ENCODE assay signal across 10 cellular contexts in genomic region chr7:73831656-73832579, GRCh38. TPM values are rescaled to one million over a fixed set of nuclear protein-coding genes. Genes with fewer than 3 reads are reported as not detected.
DNase-seq lines count a peak whose midpoint lies in the region; ATAC-seq and TF ChIP-seq lines count a peak whose summit lies in the region.
"Had no signal": no experiment of that assay in that cellular context is flagged by ENCODE, and none has a peak within 500 bp of the region (broad histone marks: within the 10 kb centered on the region; RNA-seq: fewer than 3 reads in every experiment).

No MANE protein-coding gene starts in this region.

- H2AFZ ChIP-seq in parathyroid adenoma: peak overlapping the region; percentile 76

- H3K27ac ChIP-seq in parathyroid adenoma: peak overlapping the region; percentile 99

- H3K4me2 ChIP-seq in parathyroid adenoma (ENCODE audit: low read length): peak overlapping the region; percentile 91

- peaks cover 53% of the 10 kb centered on the region for H3K4me1 ChIP-seq in ES-I3 (ENCODE audit: insufficient read depth, low read length)
- H3K4me1 ChIP-seq in parathyroid adenoma: peaks cover 44% of the 10 kb centered on the region

- ATAC-seq in esophagus mucosa: peak; percentile 80
- no peak for ATAC-seq in HG03432 (IDR thresholded peaks at IDR 0.05; ENCODE audit: unreplicated experiment)
- no peak for ATAC-seq in HG02642 (IDR thresholded peaks at IDR 0.05; ENCODE audit: poor library complexity, unreplicated experiment)

- DNase-seq in NCI-H345 (lab: John Stamatoyannopoulos, UW): peak; percentile 89
- no peak for DNase-seq in activated CD4-positive, CD25-positive, alpha-beta regulatory T cell treated with anti-CD3 and anti-CD28 coated beads, Interleukin-2, amount 50 U/mL, for 72 hours
- DNase-seq in pons (ENCODE audit: low spot score): no peak

- no peaks in the 10 kb centered on the region for H3K27me3 ChIP-seq in parathyroid adenoma (ENCODE audit: control insufficient read depth, insufficient read depth, low read length)

- H3K4me3 ChIP-seq in parathyroid adenoma (ENCODE audit: low read depth, low read length): peak overlapping the region; percentile 89

- H3K36me3 ChIP-seq in ES-I3 (ENCODE audit: insufficient read depth, low read length): no peaks in the 10 kb centered on the region
- no peaks in the 10 kb centered on the region for H3K36me3 ChIP-seq in parathyroid adenoma (ENCODE audit: control insufficient read depth, insufficient read depth, low read length)

- no peak for TF ChIP-seq CTCF in parathyroid adenoma (IDR thresholded peaks at IDR 0.05)

- H3K9me3 ChIP-seq in ES-I3 (ENCODE audit: control insufficient read depth, insufficient read depth, low read length): peaks cover 6% of the 10 kb centered on the region; the same call in 1 of the 2 replicates
- no peaks in the 10 kb centered on the region for H3K9me3 ChIP-seq in parathyroid adenoma (ENCODE audit: control insufficient read depth, low read length)

- peaks cover 2% of the 10 kb centered on the region for H3K79me2 ChIP-seq in parathyroid adenoma

- H3K9ac ChIP-seq in ES-I3 (ENCODE audit: low read depth, low read length) (peak overlapping the region; percentile 46), parathyroid adenoma (peak overlapping the region; percentile 96)

RNA-seq across cellular contexts. Expression of gene CLDN4, which starts 1.1 kb away (rescaled TPM):
- total RNA-seq in esophagus mucosa: 149 TPM
- total RNA-seq: lung microvascular endothelial cell had no signal

RNA-seq across cellular contexts. Expression of gene METTL27, which starts 10.4 kb away (rescaled TPM):
- 1.9 TPM for total RNA-seq in esophagus mucosa
- total RNA-seq: G401 had no signal

RNA-seq across cellular contexts. Expression of gene TMEM270, which starts 29.0 kb away (rescaled TPM):
- total RNA-seq in esophagus mucosa: not detected
- total RNA-seq: G401, lung microvascular endothelial cell had no signal
